8 cellular contexts compared by ENCODE assay signal in the genomic region with DNA sequence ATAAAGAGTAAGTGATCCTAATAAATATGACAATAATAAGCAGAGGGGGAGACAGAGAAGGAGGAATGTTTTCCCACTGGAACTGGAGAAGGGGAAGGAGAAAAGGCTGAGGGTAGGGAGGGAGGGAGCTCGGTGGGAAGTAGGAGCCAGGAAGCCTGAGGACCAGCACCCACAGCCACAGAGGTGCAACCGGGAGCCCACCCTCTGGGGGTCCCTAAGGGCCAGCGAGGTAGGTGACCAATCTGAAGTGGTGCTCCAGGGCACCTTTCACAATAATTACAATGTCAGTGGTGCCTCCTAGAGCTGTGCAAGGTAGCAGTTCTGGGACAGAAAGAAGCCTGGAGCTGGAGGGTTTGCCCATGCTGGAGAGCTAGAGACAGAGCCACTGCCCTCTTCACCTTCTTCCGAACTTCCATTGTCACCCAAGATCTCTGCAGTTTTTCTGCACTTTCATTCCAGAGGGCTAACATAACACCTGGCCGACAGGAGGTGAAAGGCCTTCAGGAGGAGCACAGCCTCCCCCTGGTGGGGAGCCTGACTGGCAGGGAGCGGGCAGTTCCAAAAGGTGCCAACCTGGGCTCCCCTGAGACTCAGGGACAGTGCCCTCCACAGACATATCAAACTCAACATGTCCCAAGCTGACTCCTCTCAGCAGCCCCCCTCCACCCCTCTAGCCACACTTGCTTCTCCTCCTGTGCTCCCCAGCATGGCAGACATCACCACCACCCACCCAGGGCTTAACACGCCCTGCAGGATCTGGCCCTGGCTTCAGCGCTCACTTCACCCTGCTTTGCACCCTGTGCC. TPM values are rescaled to one million over a fixed set of nuclear protein-coding genes. Genes with fewer than 3 reads are reported as not detected.
DNase-seq lines count a peak whose midpoint lies in the region; ATAC-seq and TF ChIP-seq lines count a peak whose summit lies in the region.

No MANE protein-coding gene starts in this region.

- 58% methylated on average over 3 of the region's 8 CpGs for WGBS in right lobe of liver (ENCODE audit: insufficient coverage, low coverage, low lambda C conversion rate, missing lambda C conversion rate)

- H3K27me3 Mint-ChIP-seq in activated naive CD8-positive, alpha-beta T cell treated with anti-CD3 and anti-CD28 coated beads, Interleukin-2, amount 50 U/mL, for 24 hours = peaks cover 5% of the 10 kb centered on the region

- H3K9me3 ChIP-seq in right lobe of liver = no peaks in the 10 kb centered on the region

- H3K36me3 Mint-ChIP-seq in activated naive CD8-positive, alpha-beta T cell treated with anti-CD3 and anti-CD28 coated beads, Interleukin-2, amount 50 U/mL, for 24 hours (ENCODE audit: low read depth) = peaks cover 3% of the 10 kb centered on the region

- ATAC-seq in activated naive CD8-positive, alpha-beta T cell treated with anti-CD3 and anti-CD28 coated beads, Interleukin-2, amount 50 U/mL, for 24 hours = no peak
- ATAC-seq in right lobe of liver (peak; percentile 8 to 45 (median 39)), HG03571 (IDR thresholded peaks at IDR 0.05; ENCODE audit: unreplicated experiment) (no peak), HG03342 (IDR thresholded peaks at IDR 0.05; ENCODE audit: unreplicated experiment) (no peak), HG02763 (IDR thresholded peaks at IDR 0.05; ENCODE audit: unreplicated experiment) (no peak)

- DNase-seq in COLO668 (lab: John Stamatoyannopoulos, UW; ENCODE audit: unreplicated experiment) (peak; percentile 71), HFF-Myc (ENCODE audit: extremely low read depth, low read depth) (no peak), right lobe of liver (peak; percentile 67 to 70 (median 69)), activated gamma-delta T cell treated with Interleukin-2 at 50 U/mL for 16 hours (no peak)
- DNase-seq in activated naive CD8-positive, alpha-beta T cell treated with anti-CD3 and anti-CD28 coated beads, Interleukin-2, amount 50 U/mL, for 24 hours = peak; percentile 21

- H3K9me3 Mint-ChIP-seq in activated naive CD8-positive, alpha-beta T cell treated with anti-CD3 and anti-CD28 coated beads, Interleukin-2, amount 50 U/mL, for 24 hours = no peaks in the 10 kb centered on the region

- H3K27me3 ChIP-seq in right lobe of liver = no peaks in the 10 kb centered on the region

- intact Hi-C loops in right lobe of liver (cut with DNase I) = loop anchor here (5.0 kb wide), 1 partner anchor 203 kb away; no protein-coding TSS in a partner anchor

- H3K27ac Mint-ChIP-seq in activated naive CD8-positive, alpha-beta T cell treated with anti-CD3 and anti-CD28 coated beads, Interleukin-2, amount 50 U/mL, for 24 hours = no peak overlapping the region

- no peaks in the 10 kb centered on the region for H3K36me3 ChIP-seq in right lobe of liver

- no peak overlapping the region for H3K27ac ChIP-seq in right lobe of liver

- H3K4me3 ChIP-seq in HFF-Myc (replicated peaks; ENCODE audit: low read depth, low read length) (no peak overlapping the region), right lobe of liver (no peak overlapping the region)

- no peak for TF ChIP-seq POLR2A in right lobe of liver (IDR thresholded peaks at IDR 0.05)

- no peak overlapping the region for H3K4me3 Mint-ChIP-seq in activated naive CD8-positive, alpha-beta T cell treated with anti-CD3 and anti-CD28 coated beads, Interleukin-2, amount 50 U/mL, for 24 hours

- peaks cover 9% of the 10 kb centered on the region for H3K4me1 Mint-ChIP-seq in activated naive CD8-positive, alpha-beta T cell treated with anti-CD3 and anti-CD28 coated beads, Interleukin-2, amount 50 U/mL, for 24 hours

- H3K4me1 ChIP-seq in right lobe of liver = peaks cover 0 to 38% (median 13%) of the 10 kb centered on the region in 4 donors

- TF ChIP-seq CTCF in HFF-Myc (IDR thresholded peaks at IDR 0.05; ENCODE audit: low read depth, low read length, missing control alignments) = peak; percentile 55
- peak; percentile 63 to 76 (median 72) for TF ChIP-seq CTCF in right lobe of liver (IDR thresholded peaks at IDR 0.05)

RNA-seq across cellular contexts. Expression of a gene that starts 4.0 kb away (rescaled TPM):
- total RNA-seq in right lobe of liver = 10 to 100 TPM; 51.4 to 77.5 (median 56.0) TPM

RNA-seq across cellular contexts. Expression of a gene that starts 53.9 kb away (rescaled TPM):
- total RNA-seq in right lobe of liver = 10 to 100 TPM in 5 of 6 experiments, 1 to 10 TPM in 1; 9.9 to 15.5 (median 12.4) TPM

Comparison
In these comparisons a context has a peak if more than half of its experiments do, and no peak if none do; other contexts are left out.
1. DNase-seq: peak in COLO668 (single experiment), activated naive CD8-positive, alpha-beta T cell treated with anti-CD3 and anti-CD28 coated beads, Interleukin-2, amount 50 U/mL, for 24 hours (single experiment) and right lobe of liver (3 of 3); none in HFF-Myc (single experiment) and activated gamma-delta T cell treated with Interleukin-2 at 50 U/mL for 16 hours (single experiment).
2. ATAC-seq: peak in right lobe of liver (4 of 4); none in activated naive CD8-positive, alpha-beta T cell treated with anti-CD3 and anti-CD28 coated beads, Interleukin-2, amount 50 U/mL, for 24 hours (single experiment), HG03571 (single experiment), HG03342 (single experiment) and HG02763 (single experiment).